In genomic region chr5:131786900-131787692, GRCh38 we compare ENCODE assay signal across 16 cellular contexts.
"Had no signal": no experiment of that assay in that cellular context is flagged by ENCODE, and none has a peak within 500 bp of the region (broad histone marks: within the 10 kb centered on the region; RNA-seq: fewer than 3 reads in every experiment).

No MANE protein-coding gene starts in this region.

- H3K4me3 ChIP-seq: pancreas, smooth muscle cell, transverse colon had no signal

- ATAC-seq: activated T-cell treated with anti-CD3 and anti-CD28 coated beads, Interleukin-2, amount 50 U/mL, for 72 hours; esophagus mucosa; left colon; stimulated activated memory B cell treated with anti-CD40 and anti-IgM and Interleukin-4, amounts not matched to agents 10 μg/mL and 1 μg/mL and 100 μg/mL, for 72 hours; T-cell had no signal

- DNase-seq: activated CD4-positive, alpha-beta memory T cell treated with anti-CD3 and anti-CD28 coated beads for 36 hours; activated gamma-delta T cell treated with Interleukin-2 at 50 U/mL for 16 hours; activated naive CD8-positive, alpha-beta T cell treated with anti-CD3 and anti-CD28 coated beads, Interleukin-2, amount 10 ng/mL, durations not matched to agents 7 days and 5 days; activated T-cell treated with anti-CD3 and anti-CD28 coated beads, Interleukin-2, amount 50 U/mL, for 72 hours; anterior cingulate cortex; left colon; pancreas; retina; stimulated activated CD4-positive, alpha-beta T cell treated with anti-CD3 and anti-CD28 coated beads, Interleukin-1b, Interleukin-23, amount 100 ng/mL, for 48 hours; T-cell; T1000; transverse colon had no signal

- H3K27ac ChIP-seq: pancreas, transverse colon, VCaP had no signal

- H3K27me3 ChIP-seq: pancreas, transverse colon had no signal

- H3K4me2 ChIP-seq: smooth muscle cell had no signal

- H3K36me3 ChIP-seq: pancreas had no signal

- H3K9me3 ChIP-seq: pancreas, transverse colon had no signal

- FAIRE-seq: pancreas had no signal
